In genomic region chr5:151258771-151259170, GRCh38 we compare ENCODE assay signal across 1 cellular context.
TF ChIP-seq lines count a peak whose summit lies in the region.

No MANE protein-coding gene starts in this region.

TF ChIP-seq in GM12878, 131 proteins besides CTCF, POLR2A, EP300 and RAD21:
- TF ChIP-seq ZZZ3 (IDR thresholded peaks at IDR 0.05; ENCODE audit: control insufficient read depth, insufficient read length, low read depth) (no peak), IKZF1 (conservative IDR thresholded peaks at IDR 0.05) (peak; percentile 43; the same call in 1 of the 2 replicates), IRF3 (IDR thresholded peaks at IDR 0.05) (no peak), NRF1 (conservative IDR thresholded peaks at IDR 0.05; ENCODE audit: low read depth, low read length) (no peak), BHLHE40 (IDR thresholded peaks at IDR 0.05; ENCODE audit: borderline replicate concordance in 1 of 2, low read depth in 2 of 2, low read length in 1 of 2) (peak in 1 of 2 experiments; percentile 78; a peak in 3 of 4 replicates), HDGF (IDR thresholded peaks at IDR 0.05) (0 out of 2 replicates have a peak, but pooled peaks have one; percentile 58), NFIC (IDR thresholded peaks at IDR 0.05; ENCODE audit: low read depth, low read length) (no peak), FOS (IDR thresholded peaks at IDR 0.05; ENCODE audit: borderline replicate concordance, extremely low read depth, insufficient read length) (no peak), TCF12 (IDR thresholded peaks at IDR 0.05; ENCODE audit: low read depth, low read length) (no peak), IKZF2 (IDR thresholded peaks at IDR 0.05) (peak in 1 of 2 experiments; percentile 25; a peak in 1 of 4 replicates)
